ENCODE assay signal across 32 cellular contexts in the genomic region with DNA sequence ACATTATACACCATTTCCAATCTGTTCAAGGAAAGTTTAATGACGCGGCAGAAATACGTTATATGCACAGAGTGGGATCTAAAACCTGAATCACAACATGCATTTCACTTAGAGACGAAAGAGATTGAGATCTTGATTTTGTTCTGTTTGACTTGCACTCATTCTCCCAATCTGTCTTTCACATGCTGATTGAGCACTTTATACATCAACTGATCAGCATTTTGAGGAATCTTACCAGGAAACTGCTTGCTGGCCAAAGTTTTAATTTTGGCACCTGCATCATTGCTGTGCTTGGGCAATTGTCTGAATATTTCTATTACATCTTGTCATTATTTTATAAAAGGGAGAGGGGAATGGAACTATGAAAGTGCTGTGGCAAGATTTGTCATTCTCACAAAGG. TPM values are rescaled to one million over a fixed set of nuclear protein-coding genes. Genes with fewer than 3 reads are reported as not detected.
"Had no signal": no experiment of that assay in that cellular context is flagged by ENCODE, and none has a peak within 500 bp of the region (broad histone marks: within the 10 kb centered on the region; RNA-seq: fewer than 3 reads in every experiment).

No MANE protein-coding gene starts in this region.

- ATAC-seq: activated CD4-positive, CD25-positive, alpha-beta regulatory T cell treated with anti-CD3 and anti-CD28 coated beads, Interleukin-2, amount 50 U/mL, for 24 hours; activated naive CD4-positive, alpha-beta T cell treated with anti-CD3 and anti-CD28 coated beads, Interleukin-2, amount 50 U/mL, for 72 hours; activated T-cell treated with anti-CD3 and anti-CD28 coated beads, Interleukin-2, amount 50 U/mL, for 4 hours; gastroesophageal sphincter; T-helper 17 cell had no signal

- H3K9me3 ChIP-seq: ascending aorta, breast epithelium, colonic mucosa, esophagus squamous epithelium, gastroesophageal sphincter had no signal

- H3K4me3 ChIP-seq: ascending aorta, breast epithelium, cardiac muscle cell, colonic mucosa, esophagus squamous epithelium, gastroesophageal sphincter had no signal

- H3K27me3 ChIP-seq: ascending aorta, breast epithelium, cardiac muscle cell, colonic mucosa, esophagus squamous epithelium, gastroesophageal sphincter had no signal

- DNase-seq: activated B cell treated with CpG ODN at 0.5 μM for 24 hours; activated CD4-positive, alpha-beta memory T cell treated with anti-CD3 and anti-CD28 coated beads, Interleukin-2, amount 10 ng/mL, durations not matched to agents 7 days and 5 days; activated CD4-positive, alpha-beta T cell treated with anti-CD3 and anti-CD28 coated beads, Interleukin-2, amount 10 ng/mL, durations not matched to agents 7 days and 5 days; activated CD4-positive, alpha-beta T cell treated with anti-CD3 and anti-CD28 coated beads, Interleukin-2, amount 50 U/mL, for 4 hours; activated CD8-positive, alpha-beta memory T cell treated with anti-CD3 and anti-CD28 coated beads, Interleukin-2, amount 50 U/mL, for 48 hours; activated effector memory CD4-positive, alpha-beta T cell treated with anti-CD3 and anti-CD28 coated beads, Interleukin-2, amount 50 U/mL, for 16 hours; activated naive CD4-positive, alpha-beta T cell; activated naive CD4-positive, alpha-beta T cell treated with anti-CD3 and anti-CD28 coated beads, Interleukin-2, amount 10 ng/mL, durations not matched to agents 7 days and 5 days; activated naive CD8-positive, alpha-beta T cell treated with anti-CD3 and anti-CD28 coated beads, Interleukin-2, amount 10 ng/mL, durations not matched to agents 7 days and 5 days; activated T-cell treated with anti-CD3 and anti-CD28 coated beads for 4 hours; activated T-cell treated with anti-CD3 and anti-CD28 coated beads, Interleukin-2, amount 50 U/mL, for 4 hours; central memory CD4-positive, alpha-beta T cell; cerebellar nuclear complex; colonic mucosa; effector CD8-positive, alpha-beta T cell; esophagus squamous epithelium; foreskin melanocyte; head of caudate nucleus; T-helper 1 cell; T-helper 17 cell; T1000; WERI-Rb-1 had no signal

- H3K27ac ChIP-seq: ascending aorta, breast epithelium, cardiac muscle cell, colonic mucosa, epithelial cell of prostate, esophagus squamous epithelium, gastroesophageal sphincter, WERI-Rb-1 had no signal

- H3K4me1 ChIP-seq: ascending aorta, breast epithelium, colonic mucosa, esophagus squamous epithelium, gastroesophageal sphincter had no signal

- H3K36me3 ChIP-seq: ascending aorta, breast epithelium, cardiac muscle cell, colonic mucosa, esophagus squamous epithelium, gastroesophageal sphincter, WERI-Rb-1 had no signal

- FAIRE-seq: endometrium, endothelial cell of umbilical vein had no signal

RNA-seq across cellular contexts. Expression of gene ATP10A, which starts 47.7 kb away (rescaled TPM):
- total RNA-seq: activated B cell treated with CpG ODN at 0.5 μM for 24 hours, cardiac muscle cell, dermis microvascular lymphatic vessel endothelial cell, endothelial cell of umbilical vein had no signal
- polyA plus RNA-seq: cardiac muscle cell, endothelial cell of umbilical vein had no signal
